ENCODE assay signal across 8 cellular contexts in the genomic region with DNA sequence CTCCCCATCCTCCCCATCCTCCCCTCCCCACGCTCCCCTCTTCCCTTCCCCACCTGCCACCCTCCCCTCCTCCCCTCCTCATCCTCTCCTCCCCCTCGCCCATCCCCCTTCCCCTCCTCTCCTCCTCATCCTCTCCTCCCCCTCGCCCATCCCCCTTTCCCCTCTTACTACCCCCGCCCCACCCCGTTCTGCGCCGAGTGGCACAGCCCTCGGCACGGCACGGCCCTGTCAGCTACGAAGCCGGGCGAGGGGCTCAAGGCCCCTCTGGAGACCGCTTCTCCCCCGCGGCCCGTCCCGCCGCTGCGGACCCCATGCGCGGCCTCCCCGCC.
DNase-seq lines count a peak whose midpoint lies in the region; ATAC-seq and TF ChIP-seq lines count a peak whose summit lies in the region.

No MANE protein-coding gene starts in this region.

- H3K9ac ChIP-seq in BLaER1 treated with 17β-estradiol and CSF1 and Interleukin-3, amounts not matched to agents 10 nM and 100 nM, result peak overlapping the region; percentile 54 to 77 (median 66); a peak in 19 of 22 replicates

- H3K4me3 ChIP-seq in BLaER1 treated with 17β-estradiol and CSF1 and Interleukin-3, amounts not matched to agents 10 nM and 100 nM, result peak overlapping the region; percentile 34 to 70 (median 56); a peak in 19 of 20 replicates

- H3K4me2 ChIP-seq in BLaER1 treated with 17β-estradiol and CSF1 and Interleukin-3, amounts not matched to agents 10 nM and 100 nM, result peak overlapping the region in 10 of 11 experiments; percentile 81 to 93 (median 88); a peak in 19 of 22 replicates

- H3K27ac ChIP-seq in BLaER1 treated with 17β-estradiol and CSF1 and Interleukin-3, amounts not matched to agents 10 nM and 100 nM, result peak overlapping the region in 5 of 11 experiments; percentile 30 to 65 (median 58); a peak in 7 of 22 replicates
- H3K27ac ChIP-seq in VCaP, result peak overlapping the region; percentile 36; the same call in 1 of the 2 replicates

- H3K4me1 ChIP-seq in BLaER1 treated with 17β-estradiol and CSF1 and Interleukin-3, amounts not matched to agents 10 nM and 100 nM, result peaks cover 0 to 5% (median 2%) of the 10 kb centered on the region in 10 experiments; a peak in 5 of 20 replicates

- DNase-seq in left kidney (ENCODE audit: low read depth, low spot score) (peak; percentile 62), hepatic stellate cell (ENCODE audit: low spot score) (no peak)
- DNase-seq in activated CD4-positive, CD25-positive, alpha-beta regulatory T cell treated with anti-CD3 and anti-CD28 coated beads, Interleukin-2, amount 50 U/mL, for 72 hours, result no peak

- no peaks in the 10 kb centered on the region for H3K36me3 ChIP-seq in BLaER1 treated with 17β-estradiol and CSF1 and Interleukin-3, amounts not matched to agents 10 nM and 100 nM

- peaks cover 0 to 7% (median 0%) of the 10 kb centered on the region in 11 experiments; a peak in 2 of 22 replicates for H4K20me1 ChIP-seq in BLaER1 treated with 17β-estradiol and CSF1 and Interleukin-3, amounts not matched to agents 10 nM and 100 nM

- H3K9me3 ChIP-seq in BLaER1 treated with 17β-estradiol and CSF1 and Interleukin-3, amounts not matched to agents 10 nM and 100 nM (replicated peaks in 1 of 11), result no peaks in the 10 kb centered on the region

- TF ChIP-seq CTCF in VCaP (conservative IDR thresholded peaks at IDR 0.05), result no peak

- ATAC-seq in GM18517 (IDR thresholded peaks at IDR 0.05; ENCODE audit: unreplicated experiment), result peak; percentile 9
- no peak for ATAC-seq in HG02973 (IDR thresholded peaks at IDR 0.05; ENCODE audit: unreplicated experiment)
- ATAC-seq in HG03108 (IDR thresholded peaks at IDR 0.05; ENCODE audit: unreplicated experiment), result no peak

- peaks cover 0 to 10% (median 6%) of the 10 kb centered on the region in 11 experiments; a peak in 12 of 22 replicates for H3K27me3 ChIP-seq in BLaER1 treated with 17β-estradiol and CSF1 and Interleukin-3, amounts not matched to agents 10 nM and 100 nM
